In the genomic region with DNA sequence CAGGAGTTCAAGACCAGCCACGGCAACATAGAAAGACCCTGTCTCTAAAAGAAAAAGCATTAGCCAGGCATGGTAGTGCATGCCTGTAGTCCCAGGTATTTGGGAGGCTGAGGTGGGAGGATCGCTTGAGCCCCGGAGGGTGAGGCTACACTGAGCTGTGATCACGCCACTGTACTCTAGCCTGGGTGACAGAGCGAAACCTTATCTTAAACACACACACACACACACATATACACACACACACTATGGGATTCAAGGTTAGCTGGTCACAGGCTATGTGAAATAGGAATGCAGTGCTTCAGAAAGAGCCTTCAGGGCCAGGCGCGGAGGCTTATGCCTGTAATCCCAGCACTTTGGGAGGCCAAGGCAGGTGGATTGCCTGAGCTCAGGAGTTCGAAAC, we compare ENCODE assay signal across 20 cellular contexts. TPM values are rescaled to one million over a fixed set of nuclear protein-coding genes. Genes with fewer than 3 reads are reported as not detected.
A peak's percentile ranks its signal among the peaks of the same experiment; 100 is the strongest.
DNase-seq lines count a peak whose midpoint lies in the region; ATAC-seq, FAIRE-seq and TF ChIP-seq lines count a peak whose summit lies in the region.
"Had no signal": no experiment of that assay in that cellular context is flagged by ENCODE, and none has a peak within 500 bp of the region (broad histone marks: within the 10 kb centered on the region; RNA-seq: fewer than 3 reads in every experiment).

No MANE protein-coding gene starts in this region.

- no peak overlapping the region for H4K91ac ChIP-seq in trophoblast cell (ENCODE audit: low read depth, low read length)

- H3K9me3 ChIP-seq in A549 (no peaks in the 10 kb centered on the region), trophoblast cell (ENCODE audit: insufficient read depth, low read depth, low read length) (no peaks in the 10 kb centered on the region)
- H3K9me3 ChIP-seq: BE2C, HAP-1 had no signal

- peak; percentile 49 for FAIRE-seq in A549 (lab: Jason Lieb, UNC)
- FAIRE-seq: G401.6, GM12892, H1 had no signal

- TF ChIP-seq CTCF in A549 (IDR thresholded peaks at IDR 0.05): no peak
- no peak for TF ChIP-seq CTCF in dorsolateral prefrontal cortex (IDR thresholded peaks at IDR 0.05 in 54 of 56, conservative IDR thresholded peaks at IDR 0.05 in 2 of 56; ENCODE audit: low read depth in 1 of 56, partially characterized antibody in 56 of 56)

- no peak overlapping the region for H3K23ac ChIP-seq in trophoblast cell (ENCODE audit: low read length)

- H3K4me3 ChIP-seq in A549 (no peak overlapping the region), dorsolateral prefrontal cortex (no peak overlapping the region), trophoblast cell (ENCODE audit: low read depth, low read length) (no peak overlapping the region)
- H3K4me3 ChIP-seq: HAP-1 had no signal

- H3K36me3 Mint-ChIP-seq in stimulated activated effector memory CD8-positive, alpha-beta T cell treated with anti-CD3 and anti-CD28 coated beads, Interleukin-12 subunit alpha, Interleukin-12 subunit beta, amount 100 ng/mL, for 72 hours: peaks cover 24% of the 10 kb centered on the region

- no peak for DNase-seq in A549 (ENCODE audit: low read depth in 1 of 2, low spot score in 1 of 2)
- peak; percentile 17 for DNase-seq in amniotic epithelial cell (ENCODE audit: low read depth)
- no peak for DNase-seq in dorsolateral prefrontal cortex
- no peak for DNase-seq in stimulated activated effector memory CD8-positive, alpha-beta T cell treated with anti-CD3 and anti-CD28 coated beads, Interleukin-12 subunit alpha, Interleukin-12 subunit beta, amount 100 ng/mL, for 72 hours (ENCODE audit: low spot score in 2 of 2)
- DNase-seq in DMS114 treated with DMSO at 0.1 percent for 48 hours (lab: John Stamatoyannopoulos, UW; ENCODE audit: unreplicated experiment): no peak
- no peak for DNase-seq in trophoblast cell
- no peak for DNase-seq in Right ventricle myocardium superior
- DNase-seq: 8988T; BE2C; CD4-positive, alpha-beta memory T cell; DMS153; DMS79 treated with DMSO at 0.1 percent for 48 hours; EL; IMR-90 had no signal

- no peak overlapping the region for H3K14ac ChIP-seq in trophoblast cell (ENCODE audit: low read length)

- no peaks in the 10 kb centered on the region for H3K4me1 ChIP-seq in A549
- peaks cover 0 to under 1% of the 10 kb centered on the region in 2 experiments for H3K4me1 ChIP-seq in trophoblast cell (ENCODE audit: control insufficient read depth in 1 of 2, insufficient read depth in 2 of 2, low read length in 2 of 2)
- H3K4me1 ChIP-seq: BE2C, HAP-1 had no signal

- H3K4me1 Mint-ChIP-seq in stimulated activated effector memory CD8-positive, alpha-beta T cell treated with anti-CD3 and anti-CD28 coated beads, Interleukin-12 subunit alpha, Interleukin-12 subunit beta, amount 100 ng/mL, for 72 hours: peaks cover 11% of the 10 kb centered on the region

- H3K36me3 ChIP-seq in trophoblast cell (ENCODE audit: control insufficient read depth in 1 of 2, insufficient read depth in 2 of 2, low read length in 2 of 2): no peaks in the 10 kb centered on the region
- H3K36me3 ChIP-seq: BE2C, HAP-1 had no signal

- intact Hi-C loops in dorsolateral prefrontal cortex (cut with DNase I) (no loop called here), Right ventricle myocardium superior (cut with DNase I) (no loop called here)

- no peak overlapping the region for H4K12ac ChIP-seq in trophoblast cell (ENCODE audit: low read depth, low read length)

- no peak for TF ChIP-seq EP300 in A549 (IDR thresholded peaks at IDR 0.05)

- H3K4me2 ChIP-seq in A549 (no peak overlapping the region), trophoblast cell (ENCODE audit: low read length) (no peak overlapping the region)

- peak overlapping the region; percentile 58 for H3K27ac Mint-ChIP-seq in stimulated activated effector memory CD8-positive, alpha-beta T cell treated with anti-CD3 and anti-CD28 coated beads, Interleukin-12 subunit alpha, Interleukin-12 subunit beta, amount 100 ng/mL, for 72 hours
- H3K27ac Mint-ChIP-seq: CD4-positive, alpha-beta memory T cell had no signal

- H3K9me3 Mint-ChIP-seq in stimulated activated effector memory CD8-positive, alpha-beta T cell treated with anti-CD3 and anti-CD28 coated beads, Interleukin-12 subunit alpha, Interleukin-12 subunit beta, amount 100 ng/mL, for 72 hours: no peaks in the 10 kb centered on the region
- H3K9me3 Mint-ChIP-seq: CD4-positive, alpha-beta memory T cell had no signal

- H3K79me2 ChIP-seq in trophoblast cell (ENCODE audit: control insufficient read depth, insufficient read depth, low read length, poor library complexity): no peaks in the 10 kb centered on the region

- POLR2A ChIA-PET in A549 (lab: Yijun Ruan, JAX): no interaction called here

- H3K4ac ChIP-seq in trophoblast cell (ENCODE audit: low read depth, low read length): no peak overlapping the region

- H3K27ac ChIP-seq in A549 (no peak overlapping the region), dorsolateral prefrontal cortex (peak overlapping the region in 46 of 59 donors; percentile 9 to 89 (median 80)), trophoblast cell (ENCODE audit: low read depth, low read length) (no peak overlapping the region)
- H3K27ac ChIP-seq: C4-2B, HL-60 had no signal

- no peak overlapping the region for H3K9ac ChIP-seq in trophoblast cell (ENCODE audit: low read length)

- H2BK12ac ChIP-seq in trophoblast cell (ENCODE audit: low read length): no peak overlapping the region

- no peak overlapping the region for H2BK120ac ChIP-seq in trophoblast cell (ENCODE audit: insufficient read depth, low read length, poor library complexity)

- H3K18ac ChIP-seq in trophoblast cell (ENCODE audit: low read length): no peak overlapping the region

- ATAC-seq in A549 (no peak), Right ventricle myocardium superior (ENCODE audit: poor library complexity) (no peak)
- ATAC-seq in stimulated activated effector memory CD8-positive, alpha-beta T cell treated with anti-CD3 and anti-CD28 coated beads, Interleukin-12 subunit alpha, Interleukin-12 subunit beta, amount 100 ng/mL, for 72 hours: no peak

- no peak overlapping the region for H4K8ac ChIP-seq in trophoblast cell (ENCODE audit: low read depth, low read length)

- TF ChIP-seq POLR2A in A549 (IDR thresholded peaks at IDR 0.05; ENCODE audit: low read length): no peak

- CTCF ChIA-PET in A549 (lab: Yijun Ruan, JAX): no interaction called here

- TF ChIP-seq RAD21 in A549 (conservative IDR thresholded peaks at IDR 0.05 in 1 of 2, IDR thresholded peaks at IDR 0.05 in 1 of 2): no peak

- no peak overlapping the region for H2AFZ ChIP-seq in trophoblast cell (ENCODE audit: insufficient read depth, low read length, poor library complexity)

- no peak overlapping the region for H2AK5ac ChIP-seq in trophoblast cell (ENCODE audit: low read length)

- H3K79me1 ChIP-seq in trophoblast cell (ENCODE audit: low read length): no peaks in the 10 kb centered on the region

- H3K4me3 Mint-ChIP-seq in stimulated activated effector memory CD8-positive, alpha-beta T cell treated with anti-CD3 and anti-CD28 coated beads, Interleukin-12 subunit alpha, Interleukin-12 subunit beta, amount 100 ng/mL, for 72 hours: no peak overlapping the region
- H3K4me3 Mint-ChIP-seq: CD4-positive, alpha-beta memory T cell had no signal

- 96% methylated on average over 6 of the region's 8 CpGs for WGBS in A549 (ENCODE audit: missing lambda C conversion rate)
- no CpG with 5 or more reads among the region's 8 CpGs for WGBS in trophoblast cell (ENCODE audit: extremely low coverage, insufficient coverage, insufficient read length)

- H2BK5ac ChIP-seq in trophoblast cell (ENCODE audit: low read depth, low read length, poor library complexity): no peak overlapping the region

- H3K27me3 ChIP-seq in dorsolateral prefrontal cortex (peaks cover 0 to 58% (median 12%) of the 10 kb centered on the region in 45 donors), trophoblast cell (ENCODE audit: insufficient read depth, low read length) (no peaks in the 10 kb centered on the region)
- H3K27me3 ChIP-seq: BE2C had no signal

TF ChIP-seq in A549, 52 proteins besides CTCF, POLR2A, EP300 and RAD21 (continues in another document):
- TF ChIP-seq PHF8 (IDR thresholded peaks at IDR 0.05; ENCODE audit: borderline replicate concordance, low read depth): no peak

RNA-seq across cellular contexts. Expression of a gene that starts 23.5 kb away (rescaled TPM):
- polyA plus RNA-seq in A549 (2011; rRNA removed) (1.00 and 1.7 TPM in 2 replicates), A549 (2017; fragmentation: RNase III; extraction: RNeasy Plus Mini Kit Qiagen cat#74134 plus additional on column Dnase treatment) (0.60 to 0.84 TPM (median 0.82 TPM) in 3 replicates)
- 0.65 and 0.89 TPM in 2 replicates for polyA plus RNA-seq in A549 (2012; cell fraction: cytosol; rRNA removed)
- 4.8 and 5.5 TPM in 2 replicates for polyA plus RNA-seq in A549 (2012; cell fraction: nucleus; rRNA removed)
- polyA minus RNA-seq in A549 (2011; rRNA and poly(A)+ RNA removed): 0.54 and 0.62 TPM in 2 replicates
- total RNA-seq in dorsolateral prefrontal cortex (10 to 100 TPM; 39.2 to 90.6 (median 57.8) TPM), Right ventricle myocardium superior (0.38 TPM)
- 0.83 and 0.90 TPM in 2 replicates for polyA plus RNA-seq in trophoblast cell (2013)

RNA-seq across cellular contexts. Expression of a gene that starts 49.7 kb away (rescaled TPM):
- polyA plus RNA-seq in A549 (2011; rRNA removed) (12.6 and 35.0 TPM in 2 replicates), A549 (2017; fragmentation: RNase III; extraction: RNeasy Plus Mini Kit Qiagen cat#74134 plus additional on column Dnase treatment) (13.5 to 15.4 TPM (median 14.4 TPM) in 3 replicates)
- polyA plus RNA-seq in A549 (2012; cell fraction: cytosol; rRNA removed): 11.6 and 13.6 TPM in 2 replicates
- 35.7 and 39.5 TPM in 2 replicates for polyA plus RNA-seq in A549 (2012; cell fraction: nucleus; rRNA removed)
- polyA minus RNA-seq in A549 (2011; rRNA and poly(A)+ RNA removed): 76.5 and 93.8 TPM in 2 replicates
- total RNA-seq in dorsolateral prefrontal cortex (10 to 100 TPM; 29.6 to 65.9 (median 47.2) TPM), Right ventricle myocardium superior (18.3 TPM)
- 25.2 and 25.4 TPM in 2 replicates for polyA plus RNA-seq in trophoblast cell (2013)

RNA-seq across cellular contexts. Expression of a gene that starts 54.9 kb away (rescaled TPM):
- polyA plus RNA-seq in A549 (2011; rRNA removed): 0.39 and 0.67 TPM in 2 replicates
- 0.04 and 0.06 TPM in 2 replicates for polyA plus RNA-seq in A549 (2012; cell fraction: cytosol; rRNA removed)
- 0.04 TPM in 1 of 2 replicates, not detected in the other for polyA plus RNA-seq in A549 (2012; cell fraction: nucleus; rRNA removed)
- 0.10 to 0.15 TPM (median 0.13 TPM) in 3 replicates for polyA plus RNA-seq in A549 (2017; fragmentation: RNase III; extraction: RNeasy Plus Mini Kit Qiagen cat#74134 plus additional on column Dnase treatment)
- 0.68 and 1.1 TPM in 2 replicates for polyA minus RNA-seq in A549 (2011; rRNA and poly(A)+ RNA removed)
- total RNA-seq in dorsolateral prefrontal cortex: 100 to 1,000 TPM in 2 of 120 experiments, 10 to 100 TPM in 101, 1 to 10 TPM in 17; 2.2 to 150 (median 24.8) TPM
- not detected in 2 replicates for polyA plus RNA-seq in trophoblast cell (2013)
- not detected for total RNA-seq in Right ventricle myocardium superior
- total RNA-seq: CD4-positive, alpha-beta memory T cell; H1; IMR-90 had no signal
- polyA plus RNA-seq: CD4-positive, alpha-beta memory T cell; IMR-90 had no signal

RNA-seq across cellular contexts. Expression of a gene that starts 56.8 kb away (rescaled TPM):
- polyA plus RNA-seq in A549 (2011; rRNA removed) (0.09 and 0.23 TPM in 2 replicates), A549 (2017; fragmentation: RNase III; extraction: RNeasy Plus Mini Kit Qiagen cat#74134 plus additional on column Dnase treatment) (0.12 to 0.22 TPM (median 0.12 TPM) in 3 replicates)
- polyA plus RNA-seq in A549 (2012; cell fraction: cytosol; rRNA removed): 0.14 and 0.25 TPM in 2 replicates
- 0.14 and 0.18 TPM in 2 replicates for polyA plus RNA-seq in A549 (2012; cell fraction: nucleus; rRNA removed)
- polyA minus RNA-seq in A549 (2011; rRNA and poly(A)+ RNA removed): 0.58 TPM in 1 of 2 replicates, not detected in the other
- total RNA-seq in dorsolateral prefrontal cortex (1 to 10 TPM in 78 of 120 experiments, under 1 TPM in 29, not detected in 13; 0.40 to 4.4 (median 1.5) TPM), Right ventricle myocardium superior (0.89 TPM)
- 0.03 and 0.06 TPM in 2 replicates for polyA plus RNA-seq in trophoblast cell (2013)
- total RNA-seq: H1, IMR-90 had no signal
- polyA plus RNA-seq: H1, IMR-90 had no signal

Comparison
In these comparisons a context has a peak if more than half of its experiments do, and no peak if none do; other contexts are left out.
1. H3K27ac ChIP-seq: peak in dorsolateral prefrontal cortex (46 of 59); none in A549 (0 of 2) and trophoblast cell (single experiment).
2. RNA of a gene that starts 23.5 kb away (total RNA-seq): 39.2 to 90.6 TPM in dorsolateral prefrontal cortex; 0.38 TPM in Right ventricle myocardium superior (single experiment); every median in the first group is over 10 times any median in the second.